Comparison of ENCODE assay signal across 8 cellular contexts in the genomic region with DNA sequence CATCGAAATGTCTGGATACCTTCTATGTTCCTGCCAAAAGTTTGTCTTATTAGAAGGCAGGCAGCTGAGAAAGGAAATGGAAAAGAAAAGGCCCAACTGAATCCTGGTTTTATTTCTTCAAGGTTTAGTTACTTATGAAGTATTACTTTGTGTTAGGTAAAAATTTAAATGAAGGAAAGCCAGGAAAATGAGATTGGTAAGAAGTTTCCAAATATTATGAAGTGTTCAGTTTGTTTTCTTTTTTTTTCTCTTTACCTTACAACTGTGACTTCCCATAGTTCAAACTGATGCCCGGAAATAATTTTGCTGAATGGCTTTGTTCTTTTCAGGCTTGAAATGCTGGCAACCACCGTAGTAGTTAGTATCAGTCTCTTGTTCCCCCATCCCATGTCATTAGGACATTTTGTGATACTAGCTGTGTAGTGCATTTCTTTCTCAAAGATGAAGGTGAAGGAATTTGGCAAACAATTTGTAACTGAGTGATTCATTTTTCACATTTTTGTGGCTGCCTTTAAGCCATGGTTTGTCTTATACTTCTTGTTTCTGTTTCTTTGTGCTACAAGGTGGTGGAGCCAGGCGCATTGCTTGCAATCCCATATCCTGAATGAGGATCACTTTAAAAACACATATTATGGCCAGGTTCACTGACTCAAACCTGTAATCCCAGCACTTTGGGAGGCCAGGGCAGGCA. TPM values are rescaled to one million over a fixed set of nuclear protein-coding genes. Genes with fewer than 3 reads are reported as not detected.
A peak's percentile ranks its signal among the peaks of the same experiment; 100 is the strongest.
DNase-seq lines count a peak whose midpoint lies in the region; ATAC-seq and TF ChIP-seq lines count a peak whose summit lies in the region.

No MANE protein-coding gene starts in this region.

- H3K27me3 Mint-ChIP-seq in activated CD8-positive, alpha-beta memory T cell treated with anti-CD3 and anti-CD28 coated beads, Interleukin-2, amount 10 ng/mL, durations not matched to agents 7 days and 5 days, result no peaks in the 10 kb centered on the region
- no peaks in the 10 kb centered on the region for H3K27me3 Mint-ChIP-seq in activated T-helper 1 cell treated with anti-CD3 and anti-CD28 coated beads, Interleukin-12 subunit alpha, Interleukin-12 subunit beta, Interleukin-2, Interleukin-4 antibody, amounts not matched to agents 30 ng/mL and 10 ng/mL and 1 ng/mL, durations not matched to agents 14 hours and 24 hours and 36 hours (ENCODE audit: insufficient read depth)
- H3K27me3 Mint-ChIP-seq in natural killer cell (ENCODE audit: low read depth in 2 of 2), result no peaks in the 10 kb centered on the region

- H3K36me3 Mint-ChIP-seq in activated CD8-positive, alpha-beta memory T cell treated with anti-CD3 and anti-CD28 coated beads, Interleukin-2, amount 10 ng/mL, durations not matched to agents 7 days and 5 days, result peaks cover 27% of the 10 kb centered on the region
- H3K36me3 Mint-ChIP-seq in activated T-helper 1 cell treated with anti-CD3 and anti-CD28 coated beads, Interleukin-12 subunit alpha, Interleukin-12 subunit beta, Interleukin-2, Interleukin-4 antibody, amounts not matched to agents 30 ng/mL and 10 ng/mL and 1 ng/mL, durations not matched to agents 14 hours and 24 hours and 36 hours (ENCODE audit: low read depth), result peaks cover 12% of the 10 kb centered on the region
- no peaks in the 10 kb centered on the region for H3K36me3 Mint-ChIP-seq in natural killer cell

- intact Hi-C loops in activated T-helper 1 cell treated with anti-CD3 and anti-CD28 coated beads, Interleukin-12 subunit alpha, Interleukin-12 subunit beta, Interleukin-2, Interleukin-4 antibody, amounts not matched to agents 30 ng/mL and 10 ng/mL and 1 ng/mL, durations not matched to agents 14 hours and 24 hours and 36 hours (cut with micrococcal nuclease), result loop anchor here (1.0 to 5.0 kb wide), 7 partner anchors 14 to 420 kb away; a partner anchor contains a TSS
- intact Hi-C loops in natural killer cell (cut with micrococcal nuclease), result no loop called here

- peak overlapping the region; percentile 79 for H3K27ac Mint-ChIP-seq in activated CD8-positive, alpha-beta memory T cell treated with anti-CD3 and anti-CD28 coated beads, Interleukin-2, amount 10 ng/mL, durations not matched to agents 7 days and 5 days
- H3K27ac Mint-ChIP-seq in activated T-helper 1 cell treated with anti-CD3 and anti-CD28 coated beads, Interleukin-12 subunit alpha, Interleukin-12 subunit beta, Interleukin-2, Interleukin-4 antibody, amounts not matched to agents 30 ng/mL and 10 ng/mL and 1 ng/mL, durations not matched to agents 14 hours and 24 hours and 36 hours, result peak overlapping the region; percentile 92
- H3K27ac Mint-ChIP-seq in natural killer cell, result peak overlapping the region; percentile 11 to 85

- peaks cover 63% of the 10 kb centered on the region for H3K4me1 Mint-ChIP-seq in activated CD8-positive, alpha-beta memory T cell treated with anti-CD3 and anti-CD28 coated beads, Interleukin-2, amount 10 ng/mL, durations not matched to agents 7 days and 5 days
- peaks cover 70% of the 10 kb centered on the region for H3K4me1 Mint-ChIP-seq in activated T-helper 1 cell treated with anti-CD3 and anti-CD28 coated beads, Interleukin-12 subunit alpha, Interleukin-12 subunit beta, Interleukin-2, Interleukin-4 antibody, amounts not matched to agents 30 ng/mL and 10 ng/mL and 1 ng/mL, durations not matched to agents 14 hours and 24 hours and 36 hours (ENCODE audit: low read depth)
- peaks cover 55 to 57% of the 10 kb centered on the region in 2 donors for H3K4me1 Mint-ChIP-seq in natural killer cell

- CTCF ChIA-PET in activated CD8-positive, alpha-beta memory T cell treated with anti-CD3 and anti-CD28 coated beads, Interleukin-2, amount 10 ng/mL, durations not matched to agents 7 days and 5 days (lab: Charles Lee), result interaction anchor here (1.0 kb wide), 1 partner anchor 10 kb away, joined by 3 read pairs; no protein-coding TSS in a partner anchor

- H3K9me3 Mint-ChIP-seq in activated CD8-positive, alpha-beta memory T cell treated with anti-CD3 and anti-CD28 coated beads, Interleukin-2, amount 10 ng/mL, durations not matched to agents 7 days and 5 days (ENCODE audit: low read depth), result no peaks in the 10 kb centered on the region
- no peaks in the 10 kb centered on the region for H3K9me3 Mint-ChIP-seq in activated T-helper 1 cell treated with anti-CD3 and anti-CD28 coated beads, Interleukin-12 subunit alpha, Interleukin-12 subunit beta, Interleukin-2, Interleukin-4 antibody, amounts not matched to agents 30 ng/mL and 10 ng/mL and 1 ng/mL, durations not matched to agents 14 hours and 24 hours and 36 hours
- no peaks in the 10 kb centered on the region for H3K9me3 Mint-ChIP-seq in natural killer cell

- H3K4me3 Mint-ChIP-seq in activated CD8-positive, alpha-beta memory T cell treated with anti-CD3 and anti-CD28 coated beads, Interleukin-2, amount 10 ng/mL, durations not matched to agents 7 days and 5 days, result peak overlapping the region; percentile 49
- peak overlapping the region; percentile 76 for H3K4me3 Mint-ChIP-seq in activated T-helper 1 cell treated with anti-CD3 and anti-CD28 coated beads, Interleukin-12 subunit alpha, Interleukin-12 subunit beta, Interleukin-2, Interleukin-4 antibody, amounts not matched to agents 30 ng/mL and 10 ng/mL and 1 ng/mL, durations not matched to agents 14 hours and 24 hours and 36 hours
- no peak overlapping the region for H3K4me3 Mint-ChIP-seq in natural killer cell

- ATAC-seq in activated CD8-positive, alpha-beta memory T cell treated with anti-CD3 and anti-CD28 coated beads, Interleukin-2, amount 10 ng/mL, durations not matched to agents 7 days and 5 days, result peak; percentile 70
- ATAC-seq in HG03095 (IDR thresholded peaks at IDR 0.05; ENCODE audit: unreplicated experiment) (peak; percentile 67), natural killer cell (no peak)

- DNase-seq in activated CD8-positive, alpha-beta memory T cell treated with anti-CD3 and anti-CD28 coated beads, Interleukin-2, amount 10 ng/mL, durations not matched to agents 7 days and 5 days, result peak; percentile 56
- no peak for DNase-seq in activated CD8-positive, alpha-beta memory T cell treated with anti-CD3 and anti-CD28 coated beads, Interleukin-2, amount 50 U/mL, for 48 hours
- DNase-seq in activated T-helper 1 cell treated with anti-CD3 and anti-CD28 coated beads, Interleukin-12 subunit alpha, Interleukin-12 subunit beta, Interleukin-2, Interleukin-4 antibody, amounts not matched to agents 30 ng/mL and 10 ng/mL and 1 ng/mL, durations not matched to agents 14 hours and 24 hours and 36 hours (ENCODE audit: low spot score), result peak; percentile 11
- no peak for DNase-seq in natural killer cell
- DNase-seq in NCI-H2171 treated with DMSO at 0.1 percent for 48 hours (lab: John Stamatoyannopoulos, UW), result no peak
- no peak for DNase-seq in erythroblast (lab: John Stamatoyannopoulos, UW)
- no peak for DNase-seq in stimulated activated naive CD4-positive, alpha-beta T cell (lab: John Stamatoyannopoulos, UW)

- no peak for TF ChIP-seq CTCF in natural killer cell (IDR thresholded peaks at IDR 0.05)

- no peak for TF ChIP-seq POLR2A in erythroblast (IDR thresholded peaks at IDR 0.05; ENCODE audit: low read length)

RNA-seq across cellular contexts. Expression of a gene that starts 40.5 kb away (rescaled TPM):
- 10 to 100 TPM; 23.6 to 26.1 TPM for total RNA-seq in activated CD8-positive, alpha-beta memory T cell treated with anti-CD3 and anti-CD28 coated beads, Interleukin-2, amount 10 ng/mL, durations not matched to agents 7 days and 5 days
- total RNA-seq in activated T-helper 1 cell treated with anti-CD3 and anti-CD28 coated beads, Interleukin-12 subunit alpha, Interleukin-12 subunit beta, Interleukin-2, Interleukin-4 antibody, amounts not matched to agents 30 ng/mL and 10 ng/mL and 1 ng/mL, durations not matched to agents 14 hours and 24 hours and 36 hours, result 15.7 and 18.1 TPM in 2 replicates
- total RNA-seq in natural killer cell, result 10 to 100 TPM; 12.5 to 20.2 (median 18.3) TPM

Comparison
In these comparisons a context has a peak if more than half of its experiments do, and no peak if none do; other contexts are left out.
1. DNase-seq: peak in activated CD8-positive, alpha-beta memory T cell treated with anti-CD3 and anti-CD28 coated beads, Interleukin-2, amount 10 ng/mL, durations not matched to agents 7 days and 5 days (single experiment) and activated T-helper 1 cell treated with anti-CD3 and anti-CD28 coated beads, Interleukin-12 subunit alpha, Interleukin-12 subunit beta, Interleukin-2, Interleukin-4 antibody, amounts not matched to agents 30 ng/mL and 10 ng/mL and 1 ng/mL, durations not matched to agents 14 hours and 24 hours and 36 hours (single experiment); none in activated CD8-positive, alpha-beta memory T cell treated with anti-CD3 and anti-CD28 coated beads, Interleukin-2, amount 50 U/mL, for 48 hours (single experiment), natural killer cell (single experiment), NCI-H2171 treated with DMSO at 0.1 percent for 48 hours (single experiment), erythroblast (0 of 2) and stimulated activated naive CD4-positive, alpha-beta T cell (0 of 6).
2. ATAC-seq: peak in activated CD8-positive, alpha-beta memory T cell treated with anti-CD3 and anti-CD28 coated beads, Interleukin-2, amount 10 ng/mL, durations not matched to agents 7 days and 5 days (single experiment) and HG03095 (single experiment); none in natural killer cell (0 of 3).
3. Peak in every context shown above with its lines, with median percentiles within 50 percentile points of each other: H3K27ac Mint-ChIP-seq.